ENCODE assay signal across 8 cellular contexts in genomic region chr11:66289548-66290331, GRCh38. TPM values are rescaled to one million over a fixed set of nuclear protein-coding genes. Genes with fewer than 3 reads are reported as not detected.
DNase-seq lines count a peak whose midpoint lies in the region; ATAC-seq, FAIRE-seq and TF ChIP-seq lines count a peak whose summit lies in the region.

No MANE protein-coding gene starts in this region.

- no peak for TF ChIP-seq CTCF in Loucy (conservative IDR thresholded peaks at IDR 0.05; ENCODE audit: low read length)
- TF ChIP-seq CTCF in endothelial cell of umbilical vein (IDR thresholded peaks at IDR 0.05; ENCODE audit: extremely low read depth in 1 of 2, insufficient read depth in 1 of 2, low read depth in 1 of 2, low read length in 2 of 2) = no peak

- H3K27me3 ChIP-seq in Loucy (ENCODE audit: insufficient read depth, low read length, poor library complexity, severe bottlenecking) (no peaks in the 10 kb centered on the region), endothelial cell of umbilical vein (ENCODE audit: control insufficient read depth in 2 of 2, insufficient read depth in 2 of 2, low read length in 2 of 2) (peaks cover 20% of the 10 kb centered on the region in 2 experiments)

- H3K9me3 ChIP-seq in Loucy (ENCODE audit: insufficient read depth, low read depth, low read length) (no peaks in the 10 kb centered on the region), endothelial cell of umbilical vein (replicated peaks; ENCODE audit: control insufficient read depth, insufficient read depth, low read length) (no peaks in the 10 kb centered on the region)

- FAIRE-seq in endothelial cell of umbilical vein (lab: Jason Lieb, UNC) = no peak

- H3K4me1 ChIP-seq in Loucy (ENCODE audit: insufficient read depth, low read length, poor library complexity, severe bottlenecking) (peaks cover 22% of the 10 kb centered on the region), endothelial cell of umbilical vein (ENCODE audit: control insufficient read depth, extremely low read depth, insufficient read depth, low read length) (peaks cover 13% of the 10 kb centered on the region)

- intact Hi-C loops in endothelial cell of umbilical vein (cut with micrococcal nuclease) = loop anchor here (1.0 kb wide), 3 partner anchors 22 to 132 kb away; partner anchors contain the start of gene NPAS4

- no peak for TF ChIP-seq POLR2A in endothelial cell of umbilical vein (IDR thresholded peaks at IDR 0.05; ENCODE audit: low read depth, low read length)

- no peaks in the 10 kb centered on the region for H3F3A ChIP-seq in Loucy (ENCODE audit: low read depth)

- DNase-seq in GDM1 (lab: John Stamatoyannopoulos, UW) (peak; percentile 66), endothelial cell of umbilical vein (ENCODE audit: low read depth, low spot score) (no peak), myocyte (ENCODE audit: low read depth) (peak; percentile 78), NCI-H446 treated with DMSO at 0.1 percent for 48 hours (lab: John Stamatoyannopoulos, UW) (no peak)
- DNase-seq in activated CD4-positive, alpha-beta T cell treated with anti-CD3 and anti-CD28 coated beads, Interleukin-2, amount 50 U/mL, for 48 hours = peak; percentile 86 to 89
- DNase-seq in stimulated activated naive CD4-positive, alpha-beta T cell treated with Interleukin-2 at 50 U/mL for 16 hours (lab: John Stamatoyannopoulos, UW) = peak; percentile 88

- H4K20me1 ChIP-seq in Loucy (ENCODE audit: insufficient read depth, low read length, poor library complexity, severe bottlenecking) (no peaks in the 10 kb centered on the region), endothelial cell of umbilical vein (replicated peaks; ENCODE audit: control insufficient read depth, extremely low read depth, insufficient read depth, low read length) (no peaks in the 10 kb centered on the region)

- H3K4me3 ChIP-seq in Loucy (ENCODE audit: low read length, poor library complexity, severe bottlenecking) = peak overlapping the region; percentile 95
- H3K4me3 ChIP-seq in endothelial cell of umbilical vein (replicated peaks in 1 of 3; ENCODE audit: insufficient read depth in 1 of 3, low read depth in 1 of 3, low read length in 3 of 3) = peak overlapping the region; percentile 9 to 73 (median 62)

- CTCF ChIA-PET in endothelial cell of umbilical vein (lab: Charles Lee) = interaction anchor here (1.0 to 1.9 kb wide), 6 partner anchors 7 to 67 kb away, joined by 3 to 10 read pairs (median 6); no protein-coding TSS in a partner anchor

- H3K79me2 ChIP-seq in Loucy (ENCODE audit: insufficient read depth, low read length) = peaks cover 14% of the 10 kb centered on the region
- H3K79me2 ChIP-seq in endothelial cell of umbilical vein (ENCODE audit: control insufficient read depth, insufficient read depth, low read length) = peaks cover 12% of the 10 kb centered on the region

- TSS peak; percentile 93 for BruUV-seq in endothelial cell of umbilical vein (replicated peaks; lab: Mats Ljungman, UMichigan)

- H2AFZ ChIP-seq in Loucy (ENCODE audit: low read length) (peak overlapping the region; percentile 70), endothelial cell of umbilical vein (ENCODE audit: low read depth, low read length) (peak overlapping the region; percentile 77)

- H3K4me2 ChIP-seq in Loucy (ENCODE audit: low read depth, low read length, poor library complexity, severe bottlenecking) = peak overlapping the region; percentile 78
- H3K4me2 ChIP-seq in endothelial cell of umbilical vein (ENCODE audit: insufficient read depth, low read length) = peak overlapping the region; percentile 69

- peak; percentile 31 for ATAC-seq in GM21737 (IDR thresholded peaks at IDR 0.05; ENCODE audit: unreplicated experiment)

- POLR2A ChIA-PET in endothelial cell of umbilical vein (lab: Charles Lee) = interaction anchor here (1.0 to 1.4 kb wide), 4 partner anchors 22 to 53 kb away, joined by 3 to 12 read pairs (median 7); partner anchors contain the start of genes RAB1B and RIN1

- dilution Hi-C loops in endothelial cell of umbilical vein (cut with MboI; ENCODE audit: extremely low pct_ligation_motif_present, low sequenced_read_pairs) = no loop called here

- H3K9me1 ChIP-seq in endothelial cell of umbilical vein (replicated peaks; ENCODE audit: control insufficient read depth, extremely low read depth, insufficient read depth, low read length) = no peaks in the 10 kb centered on the region

- no peaks in the 10 kb centered on the region for H3K9me2 ChIP-seq in Loucy (replicated peaks; ENCODE audit: low read depth, low read length)

- no peaks in the 10 kb centered on the region for H3K36me3 ChIP-seq in Loucy (ENCODE audit: insufficient read depth, low read length)
- peaks cover 0 to 6% of the 10 kb centered on the region in 2 experiments for H3K36me3 ChIP-seq in endothelial cell of umbilical vein (ENCODE audit: control insufficient read depth in 2 of 2, extremely low read depth in 1 of 2, insufficient read depth in 2 of 2, low read length in 2 of 2)

- H3K9ac ChIP-seq in Loucy (ENCODE audit: low read depth, low read length, poor library complexity, severe bottlenecking) (peak overlapping the region; percentile 33), endothelial cell of umbilical vein (replicated peaks; ENCODE audit: extremely low read depth, insufficient read depth, low read length) (peak overlapping the region; percentile 46)

- H3K27ac ChIP-seq in endothelial cell of umbilical vein (ENCODE audit: insufficient read depth, low read depth, low read length) = peak overlapping the region; percentile 54

TF ChIP-seq in endothelial cell of umbilical vein, 7 proteins besides CTCF, POLR2A, EP300 and RAD21 (continues in another document):
- TF ChIP-seq JUN (IDR thresholded peaks at IDR 0.05; ENCODE audit: borderline replicate concordance, insufficient read depth, insufficient read length, low read depth) (no peak), EZH2 (IDR thresholded peaks at IDR 0.05; ENCODE audit: borderline replicate concordance, low read depth, low read length, severe bottlenecking) (no peak), MAX (IDR thresholded peaks at IDR 0.05; ENCODE audit: insufficient read depth, insufficient read length) (no peak)

RNA-seq across cellular contexts. Expression of gene YIF1A, which starts 0.8 kb away (rescaled TPM):
- 104 and 123 TPM in 2 replicates for total RNA-seq in endothelial cell of umbilical vein
- polyA plus RNA-seq in endothelial cell of umbilical vein = 271 and 383 TPM in 2 replicates
- polyA plus RNA-seq in endothelial cell of umbilical vein (2011; cell fraction: cytosol; rRNA removed) = 178 and 186 TPM in 2 replicates
- 117 and 128 TPM in 2 replicates for polyA plus RNA-seq in endothelial cell of umbilical vein (2011; cell fraction: nucleus; rRNA removed)
- 110 and 156 TPM in 2 replicates for polyA plus RNA-seq in endothelial cell of umbilical vein (2012)
- 163 and 172 TPM in 2 replicates for polyA minus RNA-seq in endothelial cell of umbilical vein
- 190 TPM for polyA minus RNA-seq in endothelial cell of umbilical vein (2011; cell fraction: cytosol; rRNA and poly(A)+ RNA removed)
- 26.3 and 28.1 TPM in 2 replicates for polyA minus RNA-seq in endothelial cell of umbilical vein (2011; cell fraction: nucleus; rRNA and poly(A)+ RNA removed)
- 115 and 165 TPM in 2 replicates for total RNA-seq in myocyte
- polyA plus RNA-seq in myocyte (2012) = 204 TPM

RNA-seq across cellular contexts. Expression of gene TMEM151A, which starts 2.0 kb away (rescaled TPM):
- total RNA-seq in endothelial cell of umbilical vein (not detected in 2 replicates), myocyte (0.08 and 0.26 TPM in 2 replicates)
- 0.03 TPM in 1 of 2 replicates, not detected in the other for polyA plus RNA-seq in endothelial cell of umbilical vein
- not detected in 2 replicates for polyA plus RNA-seq in endothelial cell of umbilical vein (2011; cell fraction: cytosol; rRNA removed)
- polyA plus RNA-seq in endothelial cell of umbilical vein (2011; cell fraction: nucleus; rRNA removed) = not detected in 2 replicates
- polyA plus RNA-seq in endothelial cell of umbilical vein (2012) = 0.10 TPM in 1 of 2 replicates, not detected in the other
- polyA minus RNA-seq in endothelial cell of umbilical vein = not detected in 2 replicates
- not detected for polyA minus RNA-seq in endothelial cell of umbilical vein (2011; cell fraction: cytosol; rRNA and poly(A)+ RNA removed)
- polyA minus RNA-seq in endothelial cell of umbilical vein (2011; cell fraction: nucleus; rRNA and poly(A)+ RNA removed) = not detected in 2 replicates
- 0.48 TPM for polyA plus RNA-seq in myocyte (2012)

RNA-seq across cellular contexts. Expression of gene CNIH2, which starts 11.8 kb away (rescaled TPM):
- total RNA-seq in endothelial cell of umbilical vein = 0.78 and 1.2 TPM in 2 replicates
- 0.46 and 0.91 TPM in 2 replicates for polyA plus RNA-seq in endothelial cell of umbilical vein
- 0.30 and 0.56 TPM in 2 replicates for polyA plus RNA-seq in endothelial cell of umbilical vein (2011; cell fraction: cytosol; rRNA removed)
- 1.9 and 2.1 TPM in 2 replicates for polyA plus RNA-seq in endothelial cell of umbilical vein (2011; cell fraction: nucleus; rRNA removed)
- polyA plus RNA-seq in endothelial cell of umbilical vein (2012) = 0.55 and 0.74 TPM in 2 replicates
- polyA minus RNA-seq in endothelial cell of umbilical vein = 0.75 TPM in 1 of 2 replicates, not detected in the other
- not detected for polyA minus RNA-seq in endothelial cell of umbilical vein (2011; cell fraction: cytosol; rRNA and poly(A)+ RNA removed)
- polyA minus RNA-seq in endothelial cell of umbilical vein (2011; cell fraction: nucleus; rRNA and poly(A)+ RNA removed) = 0.38 and 0.82 TPM in 2 replicates
- total RNA-seq in myocyte = 1.3 and 1.9 TPM in 2 replicates
- 2.4 TPM for polyA plus RNA-seq in myocyte (2012)

RNA-seq across cellular contexts. Expression of gene RAB1B, which starts 21.3 kb away (rescaled TPM):
- total RNA-seq in endothelial cell of umbilical vein (171 and 177 TPM in 2 replicates), myocyte (143 and 146 TPM in 2 replicates)
- 383 and 465 TPM in 2 replicates for polyA plus RNA-seq in endothelial cell of umbilical vein
- 271 and 287 TPM in 2 replicates for polyA plus RNA-seq in endothelial cell of umbilical vein (2011; cell fraction: cytosol; rRNA removed)
- polyA plus RNA-seq in endothelial cell of umbilical vein (2011; cell fraction: nucleus; rRNA removed) = 117 and 129 TPM in 2 replicates
- polyA plus RNA-seq in endothelial cell of umbilical vein (2012) = 185 and 190 TPM in 2 replicates
- 213 and 227 TPM in 2 replicates for polyA minus RNA-seq in endothelial cell of umbilical vein
- polyA minus RNA-seq in endothelial cell of umbilical vein (2011; cell fraction: cytosol; rRNA and poly(A)+ RNA removed) = 118 TPM
- polyA minus RNA-seq in endothelial cell of umbilical vein (2011; cell fraction: nucleus; rRNA and poly(A)+ RNA removed) = 31.0 and 34.3 TPM in 2 replicates
- polyA plus RNA-seq in myocyte (2012) = 199 TPM

RNA-seq across cellular contexts. Expression of gene CD248, which starts 27.1 kb away (rescaled TPM):
- total RNA-seq in endothelial cell of umbilical vein = not detected in 2 replicates
- polyA plus RNA-seq in endothelial cell of umbilical vein = 0.03 and 0.10 TPM in 2 replicates
- polyA plus RNA-seq in endothelial cell of umbilical vein (2011; cell fraction: cytosol; rRNA removed) = 0.01 TPM in 1 of 2 replicates, not detected in the other
- 0.04 and 0.07 TPM in 2 replicates for polyA plus RNA-seq in endothelial cell of umbilical vein (2011; cell fraction: nucleus; rRNA removed)
- polyA plus RNA-seq in endothelial cell of umbilical vein (2012) = 0.08 and 0.10 TPM in 2 replicates
- polyA minus RNA-seq in endothelial cell of umbilical vein = not detected in 2 replicates
- polyA minus RNA-seq in endothelial cell of umbilical vein (2011; cell fraction: cytosol; rRNA and poly(A)+ RNA removed) = not detected
- polyA minus RNA-seq in endothelial cell of umbilical vein (2011; cell fraction: nucleus; rRNA and poly(A)+ RNA removed) = not detected in 2 replicates
- not detected in 2 replicates for total RNA-seq in myocyte
- 0.05 TPM for polyA plus RNA-seq in myocyte (2012)

Comparison
In these comparisons a context has a peak if more than half of its experiments do, and no peak if none do; other contexts are left out.
1. DNase-seq: peak in GDM1 (single experiment), activated CD4-positive, alpha-beta T cell treated with anti-CD3 and anti-CD28 coated beads, Interleukin-2, amount 50 U/mL, for 48 hours (2 of 2), myocyte (single experiment) and stimulated activated naive CD4-positive, alpha-beta T cell treated with Interleukin-2 at 50 U/mL for 16 hours (single experiment); none in endothelial cell of umbilical vein (single experiment) and NCI-H446 treated with DMSO at 0.1 percent for 48 hours (single experiment).